ENCODE assay signal across 21 cellular contexts in genomic region chr14:65142429-65142828, GRCh38.
"Had no signal": no experiment of that assay in that cellular context is flagged by ENCODE, and none has a peak within 500 bp of the region (broad histone marks: within the 10 kb centered on the region; RNA-seq: fewer than 3 reads in every experiment).

No MANE protein-coding gene starts in this region.

- H3K27ac ChIP-seq: HL-60, RWPE1 had no signal

- ATAC-seq: HepG2, Panc1, PC-3, T-cell had no signal

- H3K4me2 ChIP-seq: SK-N-SH had no signal

- H3K9ac ChIP-seq: SK-N-SH had no signal

- DNase-seq: IMR-90, Karpas-422, KG1, MM.1S, NCI-H1092 treated with DMSO at 0.1 percent for 48 hours, NCI-H1436, NCI-H187, NCI-H2029, NCI-H345, NCI-H446 treated with DMSO at 0.1 percent for 48 hours, NCI-H510A treated with DMSO at 0.1 percent for 48 hours, NCI-H526, PC-3, SHP77, SK-N-SH, SW 1271, T-cell had no signal

- FAIRE-seq: HepG2 had no signal

- H3K9me3 ChIP-seq: SK-N-SH had no signal
